15 cellular contexts compared by ENCODE assay signal in the genomic region with DNA sequence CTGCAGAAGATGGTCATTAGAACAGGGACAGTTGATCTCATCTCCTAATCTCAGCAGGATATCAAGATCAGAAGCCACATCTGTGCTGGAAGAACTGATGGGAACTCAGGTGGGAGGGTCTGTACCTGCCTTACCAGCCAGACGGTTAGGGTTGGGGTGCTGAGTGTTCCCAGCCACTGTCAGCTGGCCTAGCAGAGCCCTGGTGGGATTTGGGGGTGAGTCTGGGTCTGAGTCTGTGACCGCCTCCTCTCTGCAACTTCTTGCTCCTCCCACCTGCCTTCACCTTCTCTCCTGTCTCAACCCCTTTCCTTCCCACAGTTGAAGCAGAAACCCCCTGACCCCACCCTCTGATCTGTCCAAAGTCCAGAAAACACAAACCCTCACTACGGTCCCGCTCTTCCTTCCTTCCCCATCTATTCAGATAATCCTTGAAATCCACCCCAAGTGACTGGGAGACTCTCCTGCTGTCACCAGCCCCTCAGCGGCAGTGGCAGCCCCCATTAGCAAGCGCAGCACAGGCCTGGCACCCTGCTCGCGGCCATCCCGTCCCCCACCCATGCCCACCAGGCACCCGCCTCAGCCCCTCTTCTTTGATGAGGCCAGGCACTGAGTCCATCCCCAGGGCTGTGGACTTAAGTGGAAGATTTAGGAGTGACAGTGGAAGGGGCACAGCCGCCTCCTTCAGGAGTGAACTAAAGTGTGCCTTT.
DNase-seq lines count a peak whose midpoint lies in the region; ATAC-seq and TF ChIP-seq lines count a peak whose summit lies in the region.
"Had no signal": no experiment of that assay in that cellular context is flagged by ENCODE, and none has a peak within 500 bp of the region (broad histone marks: within the 10 kb centered on the region; RNA-seq: fewer than 3 reads in every experiment).

No MANE protein-coding gene starts in this region.

- no peaks in the 10 kb centered on the region for H3K4me1 ChIP-seq in RWPE2 (ENCODE audit: insufficient read depth, poor library complexity, severe bottlenecking)

- ATAC-seq in RWPE2 (ENCODE audit: low read depth) (no peak), GM19395 (IDR thresholded peaks at IDR 0.05; ENCODE audit: unreplicated experiment) (no peak)
- ATAC-seq in central memory CD8-positive, alpha-beta T cell (replicated peaks; ENCODE audit: extremely low read depth, poor library complexity, severe bottlenecking), result no peak
- no peak for ATAC-seq in stimulated activated memory B cell treated with anti-CD40 and anti-IgM and Interleukin-4, amounts not matched to agents 10 μg/mL and 1 μg/mL and 100 μg/mL, for 72 hours

- H3K27ac Mint-ChIP-seq in central memory CD8-positive, alpha-beta T cell (ENCODE audit: low read depth), result peak overlapping the region; percentile 38
- peak overlapping the region; percentile 35 for H3K27ac Mint-ChIP-seq in stimulated activated memory B cell treated with anti-CD40 and anti-IgM and Interleukin-4, amounts not matched to agents 10 μg/mL and 1 μg/mL and 100 μg/mL, for 72 hours
- H3K27ac Mint-ChIP-seq: HFFc6 had no signal

- no peaks in the 10 kb centered on the region for H3K27me3 ChIP-seq in RWPE2 (ENCODE audit: insufficient read depth, poor library complexity, severe bottlenecking)

- no peak overlapping the region for H3K27ac ChIP-seq in RWPE2 (ENCODE audit: poor library complexity, severe bottlenecking)

- no peak for TF ChIP-seq CTCF in RWPE2 (IDR thresholded peaks at IDR 0.05; ENCODE audit: poor library complexity, severe bottlenecking)

- H3K4me3 ChIP-seq in RWPE2 (ENCODE audit: severe bottlenecking), result no peak overlapping the region

- no peaks in the 10 kb centered on the region for H3K36me3 ChIP-seq in RWPE2 (ENCODE audit: low read depth)

- peaks cover 29% of the 10 kb centered on the region for H3K4me1 Mint-ChIP-seq in central memory CD8-positive, alpha-beta T cell
- H3K4me1 Mint-ChIP-seq in stimulated activated memory B cell treated with anti-CD40 and anti-IgM and Interleukin-4, amounts not matched to agents 10 μg/mL and 1 μg/mL and 100 μg/mL, for 72 hours, result peaks cover 14% of the 10 kb centered on the region

- no peaks in the 10 kb centered on the region for H3K9me3 ChIP-seq in RWPE2 (ENCODE audit: severe bottlenecking)

- H3K4me3 Mint-ChIP-seq in central memory CD8-positive, alpha-beta T cell, result no peak overlapping the region
- H3K4me3 Mint-ChIP-seq in stimulated activated memory B cell treated with anti-CD40 and anti-IgM and Interleukin-4, amounts not matched to agents 10 μg/mL and 1 μg/mL and 100 μg/mL, for 72 hours, result no peak overlapping the region
- H3K4me3 Mint-ChIP-seq: HFFc6 had no signal

- no peaks in the 10 kb centered on the region for H3K9me3 Mint-ChIP-seq in central memory CD8-positive, alpha-beta T cell
- no peaks in the 10 kb centered on the region for H3K9me3 Mint-ChIP-seq in stimulated activated memory B cell treated with anti-CD40 and anti-IgM and Interleukin-4, amounts not matched to agents 10 μg/mL and 1 μg/mL and 100 μg/mL, for 72 hours

- no peaks in the 10 kb centered on the region for H3K27me3 Mint-ChIP-seq in central memory CD8-positive, alpha-beta T cell
- no peaks in the 10 kb centered on the region for H3K27me3 Mint-ChIP-seq in stimulated activated memory B cell treated with anti-CD40 and anti-IgM and Interleukin-4, amounts not matched to agents 10 μg/mL and 1 μg/mL and 100 μg/mL, for 72 hours

- peaks cover 3% of the 10 kb centered on the region for H3K36me3 Mint-ChIP-seq in central memory CD8-positive, alpha-beta T cell (ENCODE audit: insufficient read depth)
- H3K36me3 Mint-ChIP-seq in stimulated activated memory B cell treated with anti-CD40 and anti-IgM and Interleukin-4, amounts not matched to agents 10 μg/mL and 1 μg/mL and 100 μg/mL, for 72 hours, result no peaks in the 10 kb centered on the region

- DNase-seq in activated effector memory CD4-positive, alpha-beta T cell treated with anti-CD3 and anti-CD28 coated beads, Interleukin-2, amount 50 U/mL, for 16 hours, result peak; percentile 44
- no peak for DNase-seq in activated effector memory CD4-positive, alpha-beta T cell treated with Interleukin-2 at 50 U/mL for 16 hours
- peak; percentile 41 for DNase-seq in RWPE2 (ENCODE audit: low spot score)
- no peak for DNase-seq in central memory CD8-positive, alpha-beta T cell (ENCODE audit: low spot score in 2 of 2)
- no peak for DNase-seq in foreskin melanocyte
- DNase-seq: CD4-positive, CD25-positive, alpha-beta regulatory T cell; DMS79; GDM1; HFFc6; KG1; NCI-H1048; NCI-H2227 treated with DMSO at 0.1 percent for 48 hours; NCI-H526 had no signal

Comparison
In these comparisons a context has a peak if more than half of its experiments do, and no peak if none do; other contexts are left out.
1. DNase-seq: peak in activated effector memory CD4-positive, alpha-beta T cell treated with anti-CD3 and anti-CD28 coated beads, Interleukin-2, amount 50 U/mL, for 16 hours (single experiment) and RWPE2 (single experiment); none in activated effector memory CD4-positive, alpha-beta T cell treated with Interleukin-2 at 50 U/mL for 16 hours (single experiment), central memory CD8-positive, alpha-beta T cell (0 of 2) and foreskin melanocyte (single experiment).